ENCODE assay signal across 11 cellular contexts in genomic region chr1:3012511-3013291, GRCh38. TPM values are rescaled to one million over a fixed set of nuclear protein-coding genes. Genes with fewer than 3 reads are reported as not detected.
DNase-seq lines count a peak whose midpoint lies in the region; ATAC-seq, FAIRE-seq and TF ChIP-seq lines count a peak whose summit lies in the region.
"Had no signal": no experiment of that assay in that cellular context is flagged by ENCODE, and none has a peak within 500 bp of the region (broad histone marks: within the 10 kb centered on the region; RNA-seq: fewer than 3 reads in every experiment).

No MANE protein-coding gene starts in this region.

- H3K4me1 ChIP-seq in mucosa of descending colon (ENCODE audit: low read depth): no peaks in the 10 kb centered on the region

- no peak overlapping the region for H3K27ac ChIP-seq in WERI-Rb-1
- H3K27ac ChIP-seq in cingulate gyrus (ENCODE audit: low read depth, low read length): peak overlapping the region; percentile 80
- H3K27ac ChIP-seq: skin epidermis had no signal

- H3K9me3 ChIP-seq in WERI-Rb-1 (ENCODE audit: severe bottlenecking): peaks cover 10% of the 10 kb centered on the region
- peaks cover 8% of the 10 kb centered on the region for H3K9me3 ChIP-seq in mucosa of descending colon

- intact Hi-C loops in mucosa of descending colon (cut with DNase I, micrococcal nuclease): loop anchor here (10.0 kb wide), 1 partner anchor 412 kb away; no protein-coding TSS in a partner anchor

- H3K36me3 ChIP-seq in WERI-Rb-1 (no peaks in the 10 kb centered on the region), mucosa of descending colon (ENCODE audit: low read depth) (no peaks in the 10 kb centered on the region)

- TF ChIP-seq CTCF in WERI-Rb-1 (IDR thresholded peaks at IDR 0.05; ENCODE audit: low read depth, low read length) (peak; percentile 62; the same call in 1 of the 2 replicates), mucosa of descending colon (IDR thresholded peaks at IDR 0.05) (peak; percentile 80)

- DNase-seq in DMS53 (lab: John Stamatoyannopoulos, UW) (peak; percentile 21), DMS53 treated with DMSO at 0.1 percent for 48 hours (lab: John Stamatoyannopoulos, UW; ENCODE audit: unreplicated experiment) (no peak), WERI-Rb-1 (peak; percentile 70), mucosa of descending colon (peak; percentile 43 to 71 (median 67)), NCI-H446 treated with DMSO at 0.1 percent for 48 hours (lab: John Stamatoyannopoulos, UW) (no peak), RCC 7860 (ENCODE audit: low spot score) (no peak)
- DNase-seq in stimulated activated naive CD8-positive, alpha-beta T cell treated with anti-CD3 and anti-CD28 coated beads, Interleukin-15, Interleukin-2, amounts not matched to agents 100 U/mL and 50 U/mL, for 24 hours: peak; percentile 73

- H3K27me3 ChIP-seq in WERI-Rb-1 (ENCODE audit: insufficient read depth, low read depth, severe bottlenecking): no peaks in the 10 kb centered on the region

- ATAC-seq in mucosa of descending colon: peak; percentile 77
- peak; percentile 41 for ATAC-seq in stimulated activated naive CD8-positive, alpha-beta T cell treated with anti-CD3 and anti-CD28 coated beads, Interleukin-15, Interleukin-2, amounts not matched to agents 100 U/mL and 50 U/mL, for 24 hours

- FAIRE-seq in RCC 7860 (lab: Jason Lieb, UNC): no peak

- H3K4me3 ChIP-seq in WERI-Rb-1 (ENCODE audit: low read depth, low read length): no peak overlapping the region
- H3K4me3 ChIP-seq in mucosa of descending colon: no peak overlapping the region
- H3K4me3 ChIP-seq: skin epidermis had no signal

RNA-seq across cellular contexts. Expression of gene ACTRT2, which starts 8.6 kb away (rescaled TPM):
- total RNA-seq in mucosa of descending colon: not detected
- total RNA-seq: CD4-positive, CD25-positive, alpha-beta regulatory T cell; T-helper 1 cell treated with Interleukin-12 subunit alpha and Interleukin-12 subunit beta and Interleukin-4 antibody, amounts not matched to agents 30 ng/mL and 1 ng/mL, for 36 hours had no signal

RNA-seq across cellular contexts. Expression of gene PRDM16, which starts 56.3 kb away (rescaled TPM):
- total RNA-seq in mucosa of descending colon: 1 to 10 TPM; 1.6 to 2.5 (median 2.4) TPM

Comparison
In these comparisons a context has a peak if more than half of its experiments do, and no peak if none do; other contexts are left out.
1. DNase-seq: peak in DMS53 (single experiment), WERI-Rb-1 (single experiment), mucosa of descending colon (3 of 3) and stimulated activated naive CD8-positive, alpha-beta T cell treated with anti-CD3 and anti-CD28 coated beads, Interleukin-15, Interleukin-2, amounts not matched to agents 100 U/mL and 50 U/mL, for 24 hours (single experiment); none in DMS53 treated with DMSO at 0.1 percent for 48 hours (single experiment), NCI-H446 treated with DMSO at 0.1 percent for 48 hours (single experiment) and RCC 7860 (single experiment).